ENCODE assay signal across 8 cellular contexts in the genomic region with DNA sequence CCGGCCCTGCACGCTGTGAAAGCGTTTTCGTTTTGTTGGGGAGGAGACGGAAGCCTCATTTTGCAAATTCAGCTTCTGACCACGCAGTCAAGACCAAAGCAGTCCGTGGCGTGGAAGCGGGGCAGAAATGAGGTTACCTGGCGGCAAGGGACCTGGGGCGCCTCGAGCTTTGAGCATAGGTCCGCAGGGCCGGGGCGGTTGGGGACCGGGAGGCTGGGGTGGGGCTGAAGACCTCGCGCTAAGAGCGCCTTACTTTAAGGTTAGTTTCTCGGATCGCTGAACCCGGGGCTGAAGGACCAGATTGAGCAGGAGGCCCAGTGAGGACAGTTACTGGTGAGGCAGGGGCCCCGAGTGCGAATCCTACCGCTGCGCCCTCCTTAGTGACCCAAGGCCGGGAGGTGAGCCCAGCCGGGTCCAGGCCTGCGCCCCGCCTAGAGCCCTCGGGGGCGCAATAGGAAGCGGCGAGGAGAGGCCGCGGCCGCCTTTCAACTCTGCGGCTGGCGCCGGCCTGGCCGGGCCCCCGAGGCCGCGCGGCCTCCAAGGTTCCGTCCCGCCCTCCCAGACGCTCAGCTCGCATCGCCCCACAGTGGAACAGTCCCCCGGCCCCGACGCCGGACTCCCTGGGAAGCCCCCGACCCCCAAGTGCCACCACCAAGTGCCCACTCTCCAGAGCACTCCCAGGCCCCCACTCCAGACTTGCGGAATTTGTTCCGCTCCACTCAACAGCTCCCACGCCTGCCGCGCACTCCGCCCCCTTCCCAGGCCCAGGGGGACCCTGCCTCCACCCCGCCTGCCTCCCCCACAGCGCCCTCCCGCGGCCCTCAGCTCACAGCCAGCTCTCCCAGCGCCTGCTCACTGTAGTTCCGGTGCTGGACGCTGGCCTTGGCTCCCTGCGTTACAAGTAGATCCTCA. TPM values are rescaled to one million over a fixed set of nuclear protein-coding genes. Genes with fewer than 3 reads are reported as not detected.
DNase-seq lines count a peak whose midpoint lies in the region; TF ChIP-seq lines count a peak whose summit lies in the region.

No MANE protein-coding gene starts in this region.

- H3K27me3 Mint-ChIP-seq in nephron progenitor cell (ENCODE audit: low read depth, poor library complexity): peaks cover 35% of the 10 kb centered on the region
- H3K27me3 Mint-ChIP-seq in activated naive CD4-positive, alpha-beta T cell treated with anti-CD3 and anti-CD28 coated beads, Interleukin-2, amount 10 ng/mL, durations not matched to agents 7 days and 5 days: no peaks in the 10 kb centered on the region

- peak overlapping the region; percentile 45 for H2AFZ ChIP-seq in GM23248

- no peaks in the 10 kb centered on the region for H3K9me3 Mint-ChIP-seq in nephron progenitor cell
- H3K9me3 Mint-ChIP-seq in activated naive CD4-positive, alpha-beta T cell treated with anti-CD3 and anti-CD28 coated beads, Interleukin-2, amount 10 ng/mL, durations not matched to agents 7 days and 5 days: no peaks in the 10 kb centered on the region

- H3K27ac ChIP-seq in GM23248 (no peak overlapping the region), dorsolateral prefrontal cortex (peak overlapping the region in 8 of 59 donors; percentile 3 to 84 (median 33))

- WGBS in GM23248 (ENCODE audit: low coverage in 1 of 2, low lambda C conversion rate in 2 of 2, missing lambda C conversion rate in 2 of 2), 2 experiments: 42 to 46% methylated on average over 50 to 65 of the region's 69 CpGs

- no peaks in the 10 kb centered on the region for H4K20me1 ChIP-seq in GM23248 (ENCODE audit: insufficient read depth)

- H3F3A ChIP-seq in GM23248 (ENCODE audit: insufficient read depth): no peaks in the 10 kb centered on the region; the same call in 1 of the 2 replicates

- CTCF ChIA-PET in activated naive CD4-positive, alpha-beta T cell treated with anti-CD3 and anti-CD28 coated beads, Interleukin-2, amount 10 ng/mL, durations not matched to agents 7 days and 5 days (lab: Charles Lee): no interaction called here

- peaks cover 50% of the 10 kb centered on the region for H3K4me1 Mint-ChIP-seq in nephron progenitor cell
- H3K4me1 Mint-ChIP-seq in activated naive CD4-positive, alpha-beta T cell treated with anti-CD3 and anti-CD28 coated beads, Interleukin-2, amount 10 ng/mL, durations not matched to agents 7 days and 5 days: peaks cover 5% of the 10 kb centered on the region

- no peaks in the 10 kb centered on the region for H3K9me3 ChIP-seq in GM23248 (ENCODE audit: low read depth)

- no peak overlapping the region for H3K9ac ChIP-seq in GM23248

- H3K79me2 ChIP-seq in GM23248 (ENCODE audit: insufficient read depth): peaks cover 2% of the 10 kb centered on the region

- TF ChIP-seq CTCF in dorsolateral prefrontal cortex (IDR thresholded peaks at IDR 0.05 in 54 of 56, conservative IDR thresholded peaks at IDR 0.05 in 2 of 56; ENCODE audit: low read depth in 1 of 56, partially characterized antibody in 56 of 56): peak in 2 of 56 donors; percentile 11 to 24
- peak; percentile 47 for TF ChIP-seq CTCF in nephron progenitor cell (IDR thresholded peaks at IDR 0.05)

- in situ Hi-C loops in GM23248 (cut with MboI): loop anchor here (10.0 kb wide), 1 partner anchor 382 kb away; no protein-coding TSS in a partner anchor

- DNase-seq in AG08396 (ENCODE audit: low spot score) (peak; percentile 45), GM23248 (no peak), dorsolateral prefrontal cortex (no peak), nephron progenitor cell (peak; percentile 91), SIG-M5 (lab: John Stamatoyannopoulos, UW) (no peak), occipital lobe (lab: John Stamatoyannopoulos, UW) (no peak), GDM1 (lab: John Stamatoyannopoulos, UW) (no peak)
- DNase-seq in activated naive CD4-positive, alpha-beta T cell treated with anti-CD3 and anti-CD28 coated beads, Interleukin-2, amount 10 ng/mL, durations not matched to agents 7 days and 5 days: no peak

- no peak overlapping the region for H3K4me2 ChIP-seq in GM23248 (ENCODE audit: unreplicated experiment)

- H3K9me2 ChIP-seq in GM23248 (ENCODE audit: insufficient read depth): no peaks in the 10 kb centered on the region

- peaks cover 51% of the 10 kb centered on the region for H3K27me3 ChIP-seq in GM23248 (replicated peaks; ENCODE audit: insufficient read depth)
- H3K27me3 ChIP-seq in dorsolateral prefrontal cortex: peaks cover 11 to 100% (median 98%) of the 10 kb centered on the region in 45 donors

- H3K4me3 ChIP-seq in GM23248 (peak overlapping the region; percentile 57; the same call in 1 of the 2 replicates), dorsolateral prefrontal cortex (peak overlapping the region in 38 of 59 donors; percentile 3 to 71 (median 30))

- H3K36me3 ChIP-seq in GM23248 (ENCODE audit: low read depth): peaks cover 3% of the 10 kb centered on the region; the same call in 1 of the 2 replicates

- intact Hi-C loops in dorsolateral prefrontal cortex (cut with DNase I): loop anchor here in 1 of 2 donors (10.0 kb wide), 1 partner anchor 382 kb away; no protein-coding TSS in a partner anchor

- peaks cover 15% of the 10 kb centered on the region for H3K36me3 Mint-ChIP-seq in nephron progenitor cell (ENCODE audit: low read depth)
- H3K36me3 Mint-ChIP-seq in activated naive CD4-positive, alpha-beta T cell treated with anti-CD3 and anti-CD28 coated beads, Interleukin-2, amount 10 ng/mL, durations not matched to agents 7 days and 5 days: peaks cover 7% of the 10 kb centered on the region

- H3K4me3 Mint-ChIP-seq in nephron progenitor cell: peak overlapping the region; percentile 87
- no peak overlapping the region for H3K4me3 Mint-ChIP-seq in activated naive CD4-positive, alpha-beta T cell treated with anti-CD3 and anti-CD28 coated beads, Interleukin-2, amount 10 ng/mL, durations not matched to agents 7 days and 5 days

- H3K4me1 ChIP-seq in GM23248 (ENCODE audit: insufficient read depth): peaks cover 10% of the 10 kb centered on the region

- H3K27ac Mint-ChIP-seq in nephron progenitor cell: no peak overlapping the region
- H3K27ac Mint-ChIP-seq in activated naive CD4-positive, alpha-beta T cell treated with anti-CD3 and anti-CD28 coated beads, Interleukin-2, amount 10 ng/mL, durations not matched to agents 7 days and 5 days: no peak overlapping the region

RNA-seq across cellular contexts. Expression of gene MSX1, which starts 7.6 kb away (rescaled TPM):
- total RNA-seq in GM23248 (2014; rRNA removed; shearing (Covaris generic)): 26.1 and 32.1 TPM in 2 replicates
- polyA plus RNA-seq in GM23248 (2016; fragmentation: Nextera tagmentation; extraction: Ambion mirVana): 16.8 and 17.2 TPM in 2 replicates
- total RNA-seq in dorsolateral prefrontal cortex: 10 to 100 TPM in 28 of 120 experiments, 1 to 10 TPM in 92; 1.9 to 28.3 (median 6.8) TPM
- total RNA-seq in occipital lobe: 3.0 TPM

Comparison
In these comparisons a context has a peak if more than half of its experiments do, and no peak if none do; other contexts are left out.
1. DNase-seq: peak in AG08396 (single experiment) and nephron progenitor cell (single experiment); none in GM23248 (single experiment), dorsolateral prefrontal cortex (0 of 10), SIG-M5 (single experiment), activated naive CD4-positive, alpha-beta T cell treated with anti-CD3 and anti-CD28 coated beads, Interleukin-2, amount 10 ng/mL, durations not matched to agents 7 days and 5 days (single experiment), occipital lobe (single experiment) and GDM1 (single experiment).